8 cellular contexts compared by ENCODE assay signal in genomic region chr3:120743556-120744195, GRCh38. TPM values are rescaled to one million over a fixed set of nuclear protein-coding genes. Genes with fewer than 3 reads are reported as not detected.
A peak's percentile ranks its signal among the peaks of the same experiment; 100 is the strongest.
DNase-seq lines count a peak whose midpoint lies in the region; ATAC-seq and TF ChIP-seq lines count a peak whose summit lies in the region.

No MANE protein-coding gene starts in this region.

- no peak for ATAC-seq in GM18868 (IDR thresholded peaks at IDR 0.05; ENCODE audit: unreplicated experiment)

- H2AFZ ChIP-seq in PC-9: peak overlapping the region; percentile 99

- POLR2A ChIA-PET in PC-9 (lab: Charles Lee; ENCODE audit: unreplicated experiment): no interaction called here

- CTCF ChIA-PET in PC-9 (lab: Charles Lee): no interaction called here

- peaks cover 7% of the 10 kb centered on the region; the same call in 1 of the 2 replicates for H3K9me3 ChIP-seq in PC-9 (ENCODE audit: insufficient read depth, low read depth)

- H3F3A ChIP-seq in PC-9 (ENCODE audit: insufficient read depth, low read depth): no peaks in the 10 kb centered on the region; the same call in 1 of the 2 replicates

- no peaks in the 10 kb centered on the region for H3K27me3 Mint-ChIP-seq in osteocyte (ENCODE audit: unreplicated experiment)

- no peaks in the 10 kb centered on the region for H3K9me3 Mint-ChIP-seq in osteocyte (ENCODE audit: unreplicated experiment)

- no TSS peak for BruUV-seq in PC-9 (replicated peaks; lab: Mats Ljungman, UMichigan)

- H3K27ac ChIP-seq in PC-9 (peak overlapping the region; percentile 90), epithelial cell of prostate (peak overlapping the region; percentile 91)

- peak overlapping the region; percentile 78 for H3K4me3 Mint-ChIP-seq in osteocyte (ENCODE audit: unreplicated experiment)

- H4K20me1 ChIP-seq in PC-9 (ENCODE audit: insufficient read depth): no peaks in the 10 kb centered on the region

- no peaks in the 10 kb centered on the region for H3K9me2 ChIP-seq in PC-9 (ENCODE audit: insufficient read depth)

- peaks cover 2% of the 10 kb centered on the region for H3K36me3 ChIP-seq in PC-9 (ENCODE audit: low read depth)

- TF ChIP-seq CTCF in PC-9 (conservative IDR thresholded peaks at IDR 0.05) (no peak), osteocyte (IDR thresholded peaks at IDR 0.05) (no peak)

- peaks cover 27% of the 10 kb centered on the region for H3K4me1 Mint-ChIP-seq in osteocyte (ENCODE audit: unreplicated experiment)

- no peaks in the 10 kb centered on the region for H3K27me3 ChIP-seq in PC-9 (ENCODE audit: insufficient read depth, low read depth)

- intact Hi-C loops in PC-9 (cut with micrococcal nuclease; ENCODE audit: unreplicated experiment): loop anchor here (2.0 kb wide), 2 partner anchors 25 to 147 kb away; partner anchors contain the start of gene NDUFB4

- H3K27ac Mint-ChIP-seq in osteocyte (ENCODE audit: unreplicated experiment): peak overlapping the region; percentile 97

- peak; percentile 33 for DNase-seq in ELR (ENCODE audit: low read depth)
- no peak for DNase-seq in PC-9
- DNase-seq in epithelial cell of prostate (ENCODE audit: low read depth, low spot score): no peak
- DNase-seq in osteocyte (ENCODE audit: extremely low spot score, unreplicated experiment): no peak
- DNase-seq in putamen (ENCODE audit: low spot score): no peak
- DNase-seq in NCI-H146 treated with DMSO at 0.1 percent for 48 hours (lab: John Stamatoyannopoulos, UW; ENCODE audit: unreplicated experiment): no peak
- no peak for DNase-seq in COR-L47 (lab: John Stamatoyannopoulos, UW)

- peaks cover 2% of the 10 kb centered on the region for H3K36me3 Mint-ChIP-seq in osteocyte (ENCODE audit: unreplicated experiment)

- H3K4me3 ChIP-seq in PC-9: peak overlapping the region; percentile 98

- H3K4me1 ChIP-seq in PC-9 (replicated peaks; ENCODE audit: insufficient read depth): peaks cover 14% of the 10 kb centered on the region

- H3K4me2 ChIP-seq in PC-9: peak overlapping the region; percentile 98

- H3K79me2 ChIP-seq in PC-9 (ENCODE audit: low read depth): peaks cover 59% of the 10 kb centered on the region

RNA-seq across cellular contexts. Expression of gene GTF2E1, which starts 1.1 kb away (rescaled TPM):
- total RNA-seq in PC-9 (2021) (22.2 and 23.3 TPM in 2 replicates), osteocyte (17.2 and 19.3 TPM in 2 replicates)

RNA-seq across cellular contexts. Expression of gene RABL3, which starts 1.4 kb away (rescaled TPM):
- total RNA-seq in PC-9 (2021): 17.1 and 29.8 TPM in 2 replicates
- 17.4 and 22.2 TPM in 2 replicates for total RNA-seq in osteocyte
